9 cellular contexts compared by ENCODE assay signal in genomic region chr10:20768849-20769248, GRCh38.
DNase-seq lines count a peak whose midpoint lies in the region; ATAC-seq and TF ChIP-seq lines count a peak whose summit lies in the region.
"Had no signal": no experiment of that assay in that cellular context is flagged by ENCODE, and none has a peak within 500 bp of the region (broad histone marks: within the 10 kb centered on the region; RNA-seq: fewer than 3 reads in every experiment).

No MANE protein-coding gene starts in this region.

- in situ Hi-C loops in GM23248 (cut with MboI): no loop called here

- intact Hi-C loops in mucosa of descending colon (cut with DNase I, micrococcal nuclease): no loop called here

- H3K27ac ChIP-seq in GM23248 (no peak overlapping the region), osteoblast (ENCODE audit: low read depth, low read length) (no peak overlapping the region)

- H3K4me2 ChIP-seq in GM23248 (ENCODE audit: unreplicated experiment) (no peak overlapping the region), osteoblast (ENCODE audit: insufficient read depth, low read length) (no peak overlapping the region)

- no peaks in the 10 kb centered on the region for H4K20me1 ChIP-seq in GM23248 (ENCODE audit: insufficient read depth)
- no peaks in the 10 kb centered on the region for H4K20me1 ChIP-seq in osteoblast (ENCODE audit: insufficient read depth, low read length)

- no peak overlapping the region for H3K4me3 ChIP-seq in GM23248
- H3K4me3 ChIP-seq in osteoblast (ENCODE audit: insufficient read depth, low read length): no peak overlapping the region
- no peak overlapping the region for H3K4me3 ChIP-seq in mucosa of descending colon

- TF ChIP-seq CTCF in osteoblast (IDR thresholded peaks at IDR 0.05; ENCODE audit: extremely low read depth, low read depth, low read length) (peak; percentile 30), mucosa of descending colon (IDR thresholded peaks at IDR 0.05) (no peak)

- no peaks in the 10 kb centered on the region for H3K9me2 ChIP-seq in GM23248 (ENCODE audit: insufficient read depth)

- no peaks in the 10 kb centered on the region for H3K79me2 ChIP-seq in GM23248 (ENCODE audit: insufficient read depth)
- no peaks in the 10 kb centered on the region for H3K79me2 ChIP-seq in osteoblast (ENCODE audit: insufficient read depth, low read length)

- no peaks in the 10 kb centered on the region for H3F3A ChIP-seq in GM23248 (ENCODE audit: insufficient read depth)

- H3K4me1 ChIP-seq in GM23248 (ENCODE audit: insufficient read depth) (peaks cover 4% of the 10 kb centered on the region; the same call in 1 of the 2 replicates), osteoblast (ENCODE audit: insufficient read depth, low read length) (peaks cover 8% of the 10 kb centered on the region), mucosa of descending colon (ENCODE audit: low read depth) (no peaks in the 10 kb centered on the region)

- peak; percentile 4 for DNase-seq in GM23248
- peak; percentile 30 for DNase-seq in NCI-H69 (lab: John Stamatoyannopoulos, UW)
- DNase-seq in epidermal melanocyte (ENCODE audit: insufficient read length, low spot score): peak; percentile 20
- no peak for DNase-seq in osteoblast (ENCODE audit: insufficient read length, low spot score, missing footprints)
- DNase-seq in activated effector memory CD4-positive, alpha-beta T cell treated with Interleukin-2 at 50 U/mL for 16 hours: no peak
- DNase-seq in mucosa of descending colon: no peak
- no peak for DNase-seq in activated naive CD4-positive, alpha-beta T cell treated with anti-CD3 and anti-CD28 coated beads, Interleukin-2, amount 50 U/mL, for 16 hours
- no peak for DNase-seq in T-helper 1 cell
- DNase-seq: activated T-cell treated with anti-CD3 and anti-CD28 coated beads, Interleukin-2, amount 50 U/mL, for 72 hours had no signal

- H2AFZ ChIP-seq in GM23248 (no peak overlapping the region), osteoblast (ENCODE audit: low read length) (no peak overlapping the region)

- no peaks in the 10 kb centered on the region for H3K9me3 ChIP-seq in GM23248 (ENCODE audit: low read depth)
- no peaks in the 10 kb centered on the region for H3K9me3 ChIP-seq in osteoblast (ENCODE audit: low read depth, low read length)
- H3K9me3 ChIP-seq in mucosa of descending colon: no peaks in the 10 kb centered on the region

- ATAC-seq in mucosa of descending colon: no peak
- ATAC-seq: activated T-cell treated with anti-CD3 and anti-CD28 coated beads, Interleukin-2, amount 50 U/mL, for 72 hours had no signal

- no peak overlapping the region for H3K9ac ChIP-seq in GM23248

- H3K36me3 ChIP-seq in GM23248 (ENCODE audit: low read depth): no peaks in the 10 kb centered on the region
- no peaks in the 10 kb centered on the region for H3K36me3 ChIP-seq in osteoblast (ENCODE audit: insufficient read depth, low read length)
- H3K36me3 ChIP-seq in mucosa of descending colon (ENCODE audit: low read depth): no peaks in the 10 kb centered on the region

- 14 to 24% methylated on average over 3 of the region's 3 CpGs for WGBS in GM23248 (ENCODE audit: low coverage in 1 of 2, low lambda C conversion rate in 2 of 2, missing lambda C conversion rate in 2 of 2), 2 experiments

- H3K27me3 ChIP-seq in GM23248 (replicated peaks; ENCODE audit: insufficient read depth) (no peaks in the 10 kb centered on the region), osteoblast (ENCODE audit: insufficient read depth, low read length) (no peaks in the 10 kb centered on the region)

Comparison
In these comparisons a context has a peak if more than half of its experiments do, and no peak if none do; other contexts are left out.
1. DNase-seq: peak in GM23248 (single experiment), NCI-H69 (single experiment) and epidermal melanocyte (single experiment); none in osteoblast (single experiment), activated effector memory CD4-positive, alpha-beta T cell treated with Interleukin-2 at 50 U/mL for 16 hours (single experiment), mucosa of descending colon (0 of 3), activated naive CD4-positive, alpha-beta T cell treated with anti-CD3 and anti-CD28 coated beads, Interleukin-2, amount 50 U/mL, for 16 hours (single experiment) and T-helper 1 cell (0 of 5).